17 cellular contexts compared by ENCODE assay signal in genomic region chr10:75505840-75506506, GRCh38.
A peak's percentile ranks its signal among the peaks of the same experiment; 100 is the strongest.
DNase-seq lines count a peak whose midpoint lies in the region; ATAC-seq and FAIRE-seq lines count a peak whose summit lies in the region.
"Had no signal": no experiment of that assay in that cellular context is flagged by ENCODE, and none has a peak within 500 bp of the region (broad histone marks: within the 10 kb centered on the region; RNA-seq: fewer than 3 reads in every experiment).

No MANE protein-coding gene starts in this region.

- FAIRE-seq in GM18507 (lab: Jason Lieb, UNC), result peak; percentile 78
- FAIRE-seq: D721Med, keratinocyte had no signal

- ATAC-seq in GM19452 (IDR thresholded peaks at IDR 0.05; ENCODE audit: unreplicated experiment), result peak; percentile 81
- peak; percentile 68 for ATAC-seq in HG02884 (IDR thresholded peaks at IDR 0.05; ENCODE audit: unreplicated experiment)
- peak; percentile 79 for ATAC-seq in HG03469 (IDR thresholded peaks at IDR 0.05; ENCODE audit: unreplicated experiment)
- ATAC-seq in GM21717 (IDR thresholded peaks at IDR 0.05; ENCODE audit: unreplicated experiment), result no peak
- no peak for ATAC-seq in activated naive CD4-positive, alpha-beta T cell treated with anti-CD3 and anti-CD28 coated beads, Interleukin-2, amount 50 U/mL, for 72 hours
- ATAC-seq: PC-3 had no signal

- DNase-seq in GM18507 (ENCODE audit: extremely low spot score, insufficient read length, low read depth), result no peak
- DNase-seq in NCI-H2029 (lab: John Stamatoyannopoulos, UW), result no peak
- DNase-seq in stimulated activated CD4-positive, alpha-beta T cell treated with anti-CD3 and anti-CD28 coated beads, Interleukin-2, amount 100 ng/mL, for 48 hours, result no peak
- no peak for DNase-seq in activated naive CD4-positive, alpha-beta T cell treated with anti-CD3 and anti-CD28 coated beads, Interleukin-2, amount 50 U/mL, for 72 hours (ENCODE audit: low spot score in 2 of 2)
- DNase-seq: activated effector memory CD4-positive, alpha-beta T cell treated with anti-CD3 and anti-CD28 coated beads, Interleukin-2, amount 50 U/mL, for 16 hours; aorta; H7; head of caudate nucleus; NCI-H526 treated with DMSO at 0.1 percent for 48 hours; ovary; PC-3 had no signal

- H3K27ac Mint-ChIP-seq in activated naive CD4-positive, alpha-beta T cell treated with anti-CD3 and anti-CD28 coated beads, Interleukin-2, amount 50 U/mL, for 72 hours, result no peak overlapping the region

- H3K9me3 Mint-ChIP-seq in activated naive CD4-positive, alpha-beta T cell treated with anti-CD3 and anti-CD28 coated beads, Interleukin-2, amount 50 U/mL, for 72 hours, result no peaks in the 10 kb centered on the region

- no peaks in the 10 kb centered on the region for H3K36me3 Mint-ChIP-seq in activated naive CD4-positive, alpha-beta T cell treated with anti-CD3 and anti-CD28 coated beads, Interleukin-2, amount 50 U/mL, for 72 hours

Comparison
In these comparisons a context has a peak if more than half of its experiments do, and no peak if none do; other contexts are left out.
1. ATAC-seq: peak in GM19452 (single experiment), HG02884 (single experiment) and HG03469 (single experiment); none in GM21717 (single experiment) and activated naive CD4-positive, alpha-beta T cell treated with anti-CD3 and anti-CD28 coated beads, Interleukin-2, amount 50 U/mL, for 72 hours (0 of 2).